In the genomic region with DNA sequence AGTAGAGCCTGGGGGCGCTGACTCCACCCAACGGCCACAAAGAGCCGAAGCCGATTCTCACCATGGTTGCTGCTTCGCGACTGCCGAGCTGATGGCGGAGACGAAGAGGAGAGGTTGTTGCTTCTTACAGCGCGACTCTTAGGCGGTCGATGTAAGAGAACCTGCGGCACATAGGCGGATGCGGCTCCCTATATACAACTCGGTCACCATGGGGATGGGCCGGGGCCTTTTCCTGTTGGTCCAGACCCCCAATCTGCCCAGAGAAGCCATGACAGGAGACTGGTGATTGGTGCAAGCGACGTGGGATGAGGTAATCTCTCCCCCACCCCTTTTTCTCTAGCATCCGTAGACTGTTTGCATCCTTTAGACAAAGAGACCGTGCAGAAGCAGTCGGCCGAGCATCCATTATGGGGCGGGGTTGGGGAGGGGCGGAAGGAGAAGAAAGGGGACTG, we compare ENCODE assay signal across 8 cellular contexts. TPM values are rescaled to one million over a fixed set of nuclear protein-coding genes. Genes with fewer than 3 reads are reported as not detected.
DNase-seq lines count a peak whose midpoint lies in the region; ATAC-seq and TF ChIP-seq lines count a peak whose summit lies in the region.

A gene (minus strand): TSS at position 165 of the 452 bp plus-strand sequence. CDS start 101 bp downstream, at position 64.

- intact Hi-C loops in CD14-positive monocyte (cut with micrococcal nuclease), result loop anchor here (2.0 to 5.0 kb wide), 3 partner anchors 43 to 57 kb away; a partner anchor contains a TSS
- intact Hi-C loops in lower lobe of right lung (cut with DNase I), result no loop called here

- CTCF ChIA-PET in activated CD4-positive, alpha-beta memory T cell treated with anti-CD3 and anti-CD28 coated beads, Interleukin-2, amount 10 ng/mL, durations not matched to agents 7 days and 5 days (lab: Charles Lee), result interaction anchor here (0.6 to 3.9 kb wide), 11 partner anchors 11 to 1835 kb away, joined by 3 to 44 read pairs (median 4); a partner anchor contains a TSS

- peaks cover 2 to 3% (median 2%) of the 10 kb centered on the region in 3 donors for H3K27me3 Mint-ChIP-seq in CD14-positive monocyte (ENCODE audit: low read depth in 3 of 3)
- H3K27me3 Mint-ChIP-seq in activated CD4-positive, alpha-beta memory T cell treated with anti-CD3 and anti-CD28 coated beads, Interleukin-2, amount 10 ng/mL, durations not matched to agents 7 days and 5 days, result peaks cover 3% of the 10 kb centered on the region

- H3K4me3 Mint-ChIP-seq in CD14-positive monocyte, result peak within 1 kb of the TSS; percentile 96 to 97
- peak within 1 kb of the TSS; percentile 81 for H3K4me3 Mint-ChIP-seq in activated CD4-positive, alpha-beta memory T cell treated with anti-CD3 and anti-CD28 coated beads, Interleukin-2, amount 10 ng/mL, durations not matched to agents 7 days and 5 days

- peak; percentile 95 for ATAC-seq in GM19395 (IDR thresholded peaks at IDR 0.05; ENCODE audit: unreplicated experiment)
- ATAC-seq in HG03571 (IDR thresholded peaks at IDR 0.05; ENCODE audit: unreplicated experiment), result peak; percentile 81
- ATAC-seq in lower lobe of right lung, result peak; percentile 95 to 97

- H3K9me3 Mint-ChIP-seq in CD14-positive monocyte, result no peaks in the 10 kb centered on the region
- H3K9me3 Mint-ChIP-seq in activated CD4-positive, alpha-beta memory T cell treated with anti-CD3 and anti-CD28 coated beads, Interleukin-2, amount 10 ng/mL, durations not matched to agents 7 days and 5 days, result no peaks in the 10 kb centered on the region

- no peaks in the 10 kb centered on the region for H3K27me3 ChIP-seq in ectodermal cell (ENCODE audit: control insufficient read depth, insufficient read depth, low read length, poor library complexity, severe bottlenecking)
- H3K27me3 ChIP-seq in lower lobe of right lung (ENCODE audit: low read depth), result no peaks in the 10 kb centered on the region

- WGBS in ectodermal cell, 2 experiments, result 0 to 1% methylated on average over 25 to 26 of the region's 26 CpGs

- peaks cover 26% of the 10 kb centered on the region for H3K4me1 ChIP-seq in ectodermal cell (ENCODE audit: control insufficient read depth, insufficient read depth, low read length)
- H3K4me1 ChIP-seq in lower lobe of right lung, result peaks cover 12% of the 10 kb centered on the region

- H3K4me3 ChIP-seq in ectodermal cell (ENCODE audit: insufficient read depth, low read depth, low read length) (peak within 1 kb of the TSS; percentile 99), lower lobe of right lung (peak within 1 kb of the TSS; percentile 91)

- H3K9me3 ChIP-seq in ectodermal cell (ENCODE audit: control insufficient read depth, low read length), result no peaks in the 10 kb centered on the region
- H3K9me3 ChIP-seq in lower lobe of right lung, result no peaks in the 10 kb centered on the region

- peak within 1 kb of the TSS; percentile 94 to 99 (median 97) for H3K27ac Mint-ChIP-seq in CD14-positive monocyte
- H3K27ac Mint-ChIP-seq in activated CD4-positive, alpha-beta memory T cell treated with anti-CD3 and anti-CD28 coated beads, Interleukin-2, amount 10 ng/mL, durations not matched to agents 7 days and 5 days, result peak within 1 kb of the TSS; percentile 94

- H3K27ac ChIP-seq in ectodermal cell (ENCODE audit: insufficient read depth, low read depth, low read length, poor library complexity, severe bottlenecking), result peak within 1 kb of the TSS; percentile 96
- peak within 1 kb of the TSS; percentile 100 for H3K27ac ChIP-seq in lower lobe of right lung

- POLR2A ChIA-PET in activated CD4-positive, alpha-beta memory T cell treated with anti-CD3 and anti-CD28 coated beads, Interleukin-2, amount 10 ng/mL, durations not matched to agents 7 days and 5 days (lab: Charles Lee), result interaction anchor here (0.6 to 4.8 kb wide), 33 partner anchors 8 to 553 kb away, joined by 3 to 261 read pairs (median 5); a partner anchor contains a TSS

- H3K36me3 ChIP-seq in ectodermal cell (ENCODE audit: control insufficient read depth, insufficient read depth, low read length), result peaks cover 20% of the 10 kb centered on the region
- peaks cover 30% of the 10 kb centered on the region for H3K36me3 ChIP-seq in lower lobe of right lung

- no peak for TF ChIP-seq CTCF in CD14-positive monocyte (IDR thresholded peaks at IDR 0.05)
- no peak for TF ChIP-seq CTCF in lower lobe of right lung (IDR thresholded peaks at IDR 0.05)

- peak; percentile 91 for DNase-seq in CD14-positive monocyte (ENCODE audit: low spot score)
- peak; percentile 100 for DNase-seq in NCI-H82 (lab: John Stamatoyannopoulos, UW)
- DNase-seq in activated CD4-positive, alpha-beta memory T cell treated with anti-CD3 and anti-CD28 coated beads, Interleukin-2, amount 10 ng/mL, durations not matched to agents 7 days and 5 days, result peak; percentile 98
- peak; percentile 94 for DNase-seq in lower lobe of right lung
- DNase-seq in stimulated activated CD4-positive, alpha-beta T cell treated with anti-CD3 and anti-CD28 coated beads, TNF-alpha, amount 100 ng/mL, for 4 hours (ENCODE audit: low read depth in 3 of 3), result peak; percentile 49 to 79 (median 65)

- peaks cover 33 to 46% of the 10 kb centered on the region in 2 donors for H3K36me3 Mint-ChIP-seq in CD14-positive monocyte
- H3K36me3 Mint-ChIP-seq in activated CD4-positive, alpha-beta memory T cell treated with anti-CD3 and anti-CD28 coated beads, Interleukin-2, amount 10 ng/mL, durations not matched to agents 7 days and 5 days (ENCODE audit: low read depth), result peaks cover 38% of the 10 kb centered on the region

- peaks cover 31% of the 10 kb centered on the region for H3K4me1 Mint-ChIP-seq in CD14-positive monocyte
- peaks cover 30% of the 10 kb centered on the region for H3K4me1 Mint-ChIP-seq in activated CD4-positive, alpha-beta memory T cell treated with anti-CD3 and anti-CD28 coated beads, Interleukin-2, amount 10 ng/mL, durations not matched to agents 7 days and 5 days

RNA-seq across cellular contexts. Expression of the gene that starts here (rescaled TPM):
- 100 to 1,000 TPM; 859 to 946 TPM for polyA plus RNA-seq in CD14-positive monocyte
- 100 to 1,000 TPM; 106 to 109 TPM for total RNA-seq in activated CD4-positive, alpha-beta memory T cell treated with anti-CD3 and anti-CD28 coated beads, Interleukin-2, amount 10 ng/mL, durations not matched to agents 7 days and 5 days
- polyA plus RNA-seq in ectodermal cell (2013, experiment 1 of 4), result 1,671 TPM
- polyA plus RNA-seq in ectodermal cell (2013, experiment 2 of 4), result 1,656 TPM
- polyA plus RNA-seq in ectodermal cell (2013, experiment 3 of 4), result 1,432 TPM
- polyA plus RNA-seq in ectodermal cell (2013, experiment 4 of 4), result 1,669 TPM
- total RNA-seq in lower lobe of right lung, result 120 TPM

Comparison
In these comparisons a context has a peak if more than half of its experiments do, and no peak if none do; other contexts are left out.
1. Peak in every context shown above with its lines: DNase-seq, ATAC-seq, H3K4me3 ChIP-seq and H3K27ac ChIP-seq.